Comparison of ENCODE assay signal across 1 cellular context in genomic region chr3:50350527-50351317, GRCh38.
TF ChIP-seq lines count a peak whose summit lies in the region.

Gene CYB561D2 (plus strand): TSS chr3:50350862. CDS start chr3:50351434, 572 bp downstream.
Gene NPRL2 (minus strand): TSS chr3:50350775. CDS start chr3:50350652, 123 bp downstream.

TF ChIP-seq in GM23338, 12 proteins besides CTCF, POLR2A, EP300 and RAD21 (continued from another document):
- TF ChIP-seq, protein P1, sequence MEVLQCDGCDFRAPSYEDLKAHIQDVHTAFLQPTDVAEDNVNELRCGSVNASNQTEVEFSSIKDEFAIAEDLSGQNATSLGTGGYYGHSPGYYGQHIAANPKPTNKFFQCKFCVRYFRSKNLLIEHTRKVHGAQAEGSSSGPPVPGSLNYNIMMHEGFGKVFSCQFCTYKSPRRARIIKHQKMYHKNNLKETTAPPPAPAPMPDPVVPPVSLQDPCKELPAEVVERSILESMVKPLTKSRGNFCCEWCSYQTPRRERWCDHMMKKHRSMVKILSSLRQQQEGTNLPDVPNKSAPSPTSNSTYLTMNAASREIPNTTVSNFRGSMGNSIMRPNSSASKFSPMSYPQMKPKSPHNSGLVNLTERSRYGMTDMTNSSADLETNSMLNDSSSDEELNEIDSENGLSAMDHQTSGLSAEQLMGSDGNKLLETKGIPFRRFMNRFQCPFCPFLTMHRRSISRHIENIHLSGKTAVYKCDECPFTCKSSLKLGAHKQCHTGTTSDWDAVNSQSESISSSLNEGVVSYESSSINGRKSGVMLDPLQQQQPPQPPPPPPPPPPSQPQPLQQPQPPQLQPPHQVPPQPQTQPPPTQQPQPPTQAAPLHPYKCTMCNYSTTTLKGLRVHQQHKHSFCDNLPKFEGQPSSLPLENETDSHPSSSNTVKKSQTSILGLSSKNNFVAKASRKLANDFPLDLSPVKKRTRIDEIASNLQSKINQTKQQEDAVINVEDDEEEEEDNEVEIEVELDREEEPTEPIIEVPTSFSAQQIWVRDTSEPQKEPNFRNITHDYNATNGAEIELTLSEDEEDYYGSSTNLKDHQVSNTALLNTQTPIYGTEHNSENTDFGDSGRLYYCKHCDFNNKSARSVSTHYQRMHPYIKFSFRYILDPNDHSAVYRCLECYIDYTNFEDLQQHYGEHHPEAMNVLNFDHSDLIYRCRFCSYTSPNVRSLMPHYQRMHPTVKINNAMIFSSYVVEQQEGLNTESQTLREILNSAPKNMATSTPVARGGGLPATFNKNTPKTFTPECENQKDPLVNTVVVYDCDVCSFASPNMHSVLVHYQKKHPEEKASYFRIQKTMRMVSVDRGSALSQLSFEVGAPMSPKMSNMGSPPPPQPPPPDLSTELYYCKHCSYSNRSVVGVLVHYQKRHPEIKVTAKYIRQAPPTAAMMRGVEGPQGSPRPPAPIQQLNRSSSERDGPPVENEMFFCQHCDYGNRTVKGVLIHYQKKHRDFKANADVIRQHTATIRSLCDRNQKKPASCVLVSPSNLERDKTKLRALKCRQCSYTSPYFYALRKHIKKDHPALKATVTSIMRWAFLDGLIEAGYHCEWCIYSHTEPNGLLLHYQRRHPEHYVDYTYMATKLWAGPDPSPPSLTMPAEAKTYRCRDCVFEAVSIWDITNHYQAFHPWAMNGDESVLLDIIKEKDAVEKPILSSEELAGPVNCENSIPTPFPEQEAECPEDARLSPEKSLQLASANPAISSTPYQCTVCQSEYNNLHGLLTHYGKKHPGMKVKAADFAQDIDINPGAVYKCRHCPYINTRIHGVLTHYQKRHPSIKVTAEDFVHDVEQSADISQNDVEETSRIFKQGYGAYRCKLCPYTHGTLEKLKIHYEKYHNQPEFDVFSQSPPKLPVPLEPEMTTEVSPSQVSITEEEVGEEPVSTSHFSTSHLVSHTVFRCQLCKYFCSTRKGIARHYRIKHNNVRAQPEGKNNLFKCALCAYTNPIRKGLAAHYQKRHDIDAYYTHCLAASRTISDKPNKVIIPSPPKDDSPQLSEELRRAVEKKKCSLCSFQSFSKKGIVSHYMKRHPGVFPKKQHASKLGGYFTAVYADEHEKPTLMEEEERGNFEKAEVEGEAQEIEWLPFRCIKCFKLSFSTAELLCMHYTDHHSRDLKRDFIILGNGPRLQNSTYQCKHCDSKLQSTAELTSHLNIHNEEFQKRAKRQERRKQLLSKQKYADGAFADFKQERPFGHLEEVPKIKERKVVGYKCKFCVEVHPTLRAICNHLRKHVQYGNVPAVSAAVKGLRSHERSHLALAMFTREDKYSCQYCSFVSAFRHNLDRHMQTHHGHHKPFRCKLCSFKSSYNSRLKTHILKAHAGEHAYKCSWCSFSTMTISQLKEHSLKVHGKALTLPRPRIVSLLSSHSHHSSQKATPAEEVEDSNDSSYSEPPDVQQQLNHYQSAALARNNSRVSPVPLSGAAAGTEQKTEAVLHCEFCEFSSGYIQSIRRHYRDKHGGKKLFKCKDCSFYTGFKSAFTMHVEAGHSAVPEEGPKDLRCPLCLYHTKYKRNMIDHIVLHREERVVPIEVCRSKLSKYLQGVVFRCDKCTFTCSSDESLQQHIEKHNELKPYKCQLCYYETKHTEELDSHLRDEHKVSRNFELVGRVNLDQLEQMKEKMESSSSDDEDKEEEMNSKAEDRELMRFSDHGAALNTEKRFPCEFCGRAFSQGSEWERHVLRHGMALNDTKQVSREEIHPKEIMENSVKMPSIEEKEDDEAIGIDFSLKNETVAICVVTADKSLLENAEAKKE (CRISPR knock-in tag; IDR thresholded peaks at IDR 0.05) = no peak
- no peak; the same call in 1 of the 2 replicates for TF ChIP-seq ZNF114 (CRISPR knock-in tag; IDR thresholded peaks at IDR 0.05)
- peak; percentile 100 for TF ChIP-seq ETS1 (IDR thresholded peaks at IDR 0.05)
- no peak for TF ChIP-seq STAT1 (IDR thresholded peaks at IDR 0.05; ENCODE audit: unreplicated experiment)
